8 cellular contexts compared by ENCODE assay signal in the genomic region with DNA sequence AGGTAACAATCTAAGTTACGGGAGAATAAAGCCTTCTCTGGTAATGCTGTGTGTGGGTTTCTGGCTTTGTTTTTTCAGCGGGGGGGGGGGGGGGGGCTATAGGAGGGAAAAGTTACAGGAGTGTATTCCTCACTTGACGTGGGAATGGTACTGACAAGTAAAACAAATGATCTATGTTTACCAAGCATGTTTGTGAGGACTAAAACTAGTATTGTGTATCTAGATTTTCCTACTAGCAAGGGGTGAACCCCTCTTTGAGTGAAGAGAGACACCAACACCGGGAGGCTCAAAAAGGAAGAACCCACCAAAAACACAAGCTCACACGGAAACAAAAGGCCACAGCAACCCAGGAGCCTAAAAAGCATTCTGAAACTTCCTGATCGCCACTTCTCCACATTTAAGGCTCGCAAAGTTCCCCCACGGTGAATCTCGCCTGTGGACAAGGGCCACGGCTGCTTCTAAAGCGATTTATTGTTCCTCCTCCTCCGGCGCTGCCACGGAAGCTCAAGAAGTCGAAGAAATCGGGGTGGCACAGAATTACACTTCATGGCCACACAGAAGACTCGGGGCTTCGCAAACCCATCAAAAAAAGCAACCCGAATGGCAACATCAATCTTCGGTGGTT.
DNase-seq lines count a peak whose midpoint lies in the region; ATAC-seq and TF ChIP-seq lines count a peak whose summit lies in the region.

No MANE protein-coding gene starts in this region.

- H3K27me3 ChIP-seq in iPS-18a (ENCODE audit: control insufficient read depth, insufficient read depth, low read length), result no peaks in the 10 kb centered on the region

- peak; percentile 0 for ATAC-seq in GM18867 (IDR thresholded peaks at IDR 0.05; ENCODE audit: unreplicated experiment)
- ATAC-seq in HG03025 (IDR thresholded peaks at IDR 0.05; ENCODE audit: low FRiP score, unreplicated experiment), result no peak

- H3K27ac ChIP-seq in C4-2B (peak overlapping the region; percentile 93), iPS-18a (ENCODE audit: low read length) (peak overlapping the region; percentile 99), skin epidermis (peak overlapping the region; percentile 81 to 99 (median 95))

- TF ChIP-seq CTCF in C4-2B (conservative IDR thresholded peaks at IDR 0.05) (no peak), astrocyte of the cerebellum (IDR thresholded peaks at IDR 0.05; ENCODE audit: low read depth, low read length, missing control alignments) (no peak)

- H3K4me3 ChIP-seq in astrocyte of the cerebellum (ENCODE audit: low read depth, low read length) (peak overlapping the region; percentile 74), iPS-18a (ENCODE audit: low read length) (peak overlapping the region; percentile 100), skin epidermis (peak overlapping the region; percentile 57 to 87 (median 69))

- H3K9ac ChIP-seq in iPS-18a (ENCODE audit: low read length), result peak overlapping the region; percentile 100

- no peaks in the 10 kb centered on the region for H3K9me3 ChIP-seq in iPS-18a (ENCODE audit: control insufficient read depth, low read depth, low read length)

- in situ Hi-C loops in astrocyte of the cerebellum (cut with HindIII; ENCODE audit: low sequenced_read_pairs), result loop anchor here (5.0 kb wide), 2 partner anchors 52 to 93 kb away; no protein-coding TSS in a partner anchor

- peaks cover 4% of the 10 kb centered on the region for H3K36me3 ChIP-seq in iPS-18a (ENCODE audit: control insufficient read depth, low read depth, low read length)

- DNase-seq in NCI-H69 (lab: John Stamatoyannopoulos, UW) (peak; percentile 65), astrocyte of the cerebellum (ENCODE audit: low read depth) (no peak), NCI-H446 treated with DMSO at 0.1 percent for 48 hours (lab: John Stamatoyannopoulos, UW) (no peak)

- no peaks in the 10 kb centered on the region for H3K4me1 ChIP-seq in iPS-18a (ENCODE audit: control insufficient read depth, low read depth, low read length)
